1 cellular context compared by ENCODE assay signal in the genomic region with DNA sequence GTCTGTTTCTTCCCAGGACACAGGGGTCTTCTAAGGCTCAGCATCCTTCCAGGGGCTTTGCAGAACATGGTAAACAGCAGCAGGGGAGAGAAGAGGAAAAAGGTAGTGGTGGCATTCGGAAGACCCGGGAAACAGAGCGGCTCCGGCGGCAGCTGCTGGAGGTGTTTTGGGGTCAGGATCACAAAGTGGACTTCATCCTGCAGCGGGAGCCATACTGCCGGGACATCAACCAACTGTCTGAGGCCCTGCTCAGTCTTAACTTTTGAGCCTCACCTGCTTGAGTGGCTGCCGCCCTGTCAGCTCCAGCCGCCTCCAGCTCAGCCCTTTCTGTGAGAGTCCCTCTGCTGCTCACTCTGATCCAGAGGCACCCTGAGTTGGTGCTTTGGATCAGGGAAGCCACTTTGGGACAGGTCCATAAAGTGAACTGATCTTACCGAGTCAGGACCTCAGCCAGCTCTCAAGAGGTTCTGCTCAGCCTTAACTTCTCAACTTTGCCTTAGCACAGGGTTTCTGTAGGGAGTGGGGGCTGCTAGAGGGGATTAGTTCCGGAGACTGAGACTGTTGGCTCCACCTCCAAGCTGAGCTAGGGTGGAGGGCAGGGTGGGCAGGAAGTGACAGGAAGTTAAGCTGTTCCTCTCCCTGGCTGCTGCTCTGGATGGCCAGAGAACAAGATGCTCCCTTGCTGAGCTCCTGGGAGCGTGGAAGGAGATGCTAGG.
TF ChIP-seq lines count a peak whose summit lies in the region.

No MANE protein-coding gene starts in this region.

TF ChIP-seq in SK-N-SH treated with all-trans-retinoic acid at 6 μM for 48 hours, 23 proteins besides CTCF, POLR2A, EP300 and RAD21 (continued from another document):
- TF ChIP-seq, protein P1, sequence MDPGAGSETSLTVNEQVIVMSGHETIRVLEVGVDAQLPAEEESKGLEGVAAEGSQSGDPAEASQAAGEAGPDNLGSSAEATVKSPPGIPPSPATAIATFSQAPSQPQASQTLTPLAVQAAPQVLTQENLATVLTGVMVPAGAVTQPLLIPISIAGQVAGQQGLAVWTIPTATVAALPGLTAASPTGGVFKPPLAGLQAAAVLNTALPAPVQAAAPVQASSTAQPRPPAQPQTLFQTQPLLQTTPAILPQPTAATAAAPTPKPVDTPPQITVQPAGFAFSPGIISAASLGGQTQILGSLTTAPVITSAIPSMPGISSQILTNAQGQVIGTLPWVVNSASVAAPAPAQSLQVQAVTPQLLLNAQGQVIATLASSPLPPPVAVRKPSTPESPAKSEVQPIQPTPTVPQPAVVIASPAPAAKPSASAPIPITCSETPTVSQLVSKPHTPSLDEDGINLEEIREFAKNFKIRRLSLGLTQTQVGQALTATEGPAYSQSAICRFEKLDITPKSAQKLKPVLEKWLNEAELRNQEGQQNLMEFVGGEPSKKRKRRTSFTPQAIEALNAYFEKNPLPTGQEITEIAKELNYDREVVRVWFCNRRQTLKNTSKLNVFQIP (CRISPR knock-in tag; IDR thresholded peaks at IDR 0.05; ENCODE audit: borderline replicate concordance, low read depth) = no peak
- TF ChIP-seq, protein P2, sequence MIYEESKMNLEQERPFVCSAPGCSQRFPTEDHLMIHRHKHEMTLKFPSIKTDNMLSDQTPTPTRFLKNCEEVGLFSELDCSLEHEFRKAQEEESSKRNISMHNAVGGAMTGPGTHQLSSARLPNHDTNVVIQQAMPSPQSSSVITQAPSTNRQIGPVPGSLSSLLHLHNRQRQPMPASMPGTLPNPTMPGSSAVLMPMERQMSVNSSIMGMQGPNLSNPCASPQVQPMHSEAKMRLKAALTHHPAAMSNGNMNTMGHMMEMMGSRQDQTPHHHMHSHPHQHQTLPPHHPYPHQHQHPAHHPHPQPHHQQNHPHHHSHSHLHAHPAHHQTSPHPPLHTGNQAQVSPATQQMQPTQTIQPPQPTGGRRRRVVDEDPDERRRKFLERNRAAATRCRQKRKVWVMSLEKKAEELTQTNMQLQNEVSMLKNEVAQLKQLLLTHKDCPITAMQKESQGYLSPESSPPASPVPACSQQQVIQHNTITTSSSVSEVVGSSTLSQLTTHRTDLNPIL (CRISPR knock-in tag; IDR thresholded peaks at IDR 0.05; ENCODE audit: low read depth) = no peak
- no peak for TF ChIP-seq ISL1 (CRISPR knock-in tag; IDR thresholded peaks at IDR 0.05)
- TF ChIP-seq, protein P3, sequence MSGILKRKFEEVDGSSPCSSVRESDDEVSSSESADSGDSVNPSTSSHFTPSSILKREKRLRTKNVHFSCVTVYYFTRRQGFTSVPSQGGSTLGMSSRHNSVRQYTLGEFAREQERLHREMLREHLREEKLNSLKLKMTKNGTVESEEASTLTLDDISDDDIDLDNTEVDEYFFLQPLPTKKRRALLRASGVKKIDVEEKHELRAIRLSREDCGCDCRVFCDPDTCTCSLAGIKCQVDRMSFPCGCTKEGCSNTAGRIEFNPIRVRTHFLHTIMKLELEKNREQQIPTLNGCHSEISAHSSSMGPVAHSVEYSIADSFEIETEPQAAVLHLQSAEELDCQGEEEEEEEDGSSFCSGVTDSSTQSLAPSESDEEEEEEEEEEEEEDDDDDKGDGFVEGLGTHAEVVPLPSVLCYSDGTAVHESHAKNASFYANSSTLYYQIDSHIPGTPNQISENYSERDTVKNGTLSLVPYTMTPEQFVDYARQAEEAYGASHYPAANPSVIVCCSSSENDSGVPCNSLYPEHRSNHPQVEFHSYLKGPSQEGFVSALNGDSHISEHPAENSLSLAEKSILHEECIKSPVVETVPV (CRISPR knock-in tag; IDR thresholded peaks at IDR 0.05) = no peak
- no peak for TF ChIP-seq OSR1 (CRISPR knock-in tag; IDR thresholded peaks at IDR 0.05)
- no peak for TF ChIP-seq ZC3H10 (CRISPR knock-in tag; IDR thresholded peaks at IDR 0.05)
- TF ChIP-seq ZNF8 (CRISPR knock-in tag; IDR thresholded peaks at IDR 0.05) = no peak
- no peak for TF ChIP-seq GLIS3 (CRISPR knock-in tag; IDR thresholded peaks at IDR 0.05)
- no peak for TF ChIP-seq PPARA (CRISPR knock-in tag; IDR thresholded peaks at IDR 0.05; ENCODE audit: borderline replicate concordance)
- no peak for TF ChIP-seq ARNTL (CRISPR knock-in tag; IDR thresholded peaks at IDR 0.05; ENCODE audit: borderline replicate concordance, low read depth)
- TF ChIP-seq, protein P4, sequence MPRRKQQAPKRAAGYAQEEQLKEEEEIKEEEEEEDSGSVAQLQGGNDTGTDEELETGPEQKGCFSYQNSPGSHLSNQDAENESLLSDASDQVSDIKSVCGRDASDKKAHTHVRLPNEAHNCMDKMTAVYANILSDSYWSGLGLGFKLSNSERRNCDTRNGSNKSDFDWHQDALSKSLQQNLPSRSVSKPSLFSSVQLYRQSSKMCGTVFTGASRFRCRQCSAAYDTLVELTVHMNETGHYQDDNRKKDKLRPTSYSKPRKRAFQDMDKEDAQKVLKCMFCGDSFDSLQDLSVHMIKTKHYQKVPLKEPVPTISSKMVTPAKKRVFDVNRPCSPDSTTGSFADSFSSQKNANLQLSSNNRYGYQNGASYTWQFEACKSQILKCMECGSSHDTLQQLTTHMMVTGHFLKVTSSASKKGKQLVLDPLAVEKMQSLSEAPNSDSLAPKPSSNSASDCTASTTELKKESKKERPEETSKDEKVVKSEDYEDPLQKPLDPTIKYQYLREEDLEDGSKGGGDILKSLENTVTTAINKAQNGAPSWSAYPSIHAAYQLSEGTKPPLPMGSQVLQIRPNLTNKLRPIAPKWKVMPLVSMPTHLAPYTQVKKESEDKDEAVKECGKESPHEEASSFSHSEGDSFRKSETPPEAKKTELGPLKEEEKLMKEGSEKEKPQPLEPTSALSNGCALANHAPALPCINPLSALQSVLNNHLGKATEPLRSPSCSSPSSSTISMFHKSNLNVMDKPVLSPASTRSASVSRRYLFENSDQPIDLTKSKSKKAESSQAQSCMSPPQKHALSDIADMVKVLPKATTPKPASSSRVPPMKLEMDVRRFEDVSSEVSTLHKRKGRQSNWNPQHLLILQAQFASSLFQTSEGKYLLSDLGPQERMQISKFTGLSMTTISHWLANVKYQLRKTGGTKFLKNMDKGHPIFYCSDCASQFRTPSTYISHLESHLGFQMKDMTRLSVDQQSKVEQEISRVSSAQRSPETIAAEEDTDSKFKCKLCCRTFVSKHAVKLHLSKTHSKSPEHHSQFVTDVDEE (CRISPR knock-in tag; IDR thresholded peaks at IDR 0.05) = no peak
- no peak for TF ChIP-seq TOX (CRISPR knock-in tag; IDR thresholded peaks at IDR 0.05; ENCODE audit: borderline replicate concordance)
- no peak for TF ChIP-seq ESRRG (CRISPR knock-in tag; IDR thresholded peaks at IDR 0.05)
- TF ChIP-seq SNAI2 (CRISPR knock-in tag; IDR thresholded peaks at IDR 0.05) = no peak
- no peak for TF ChIP-seq ZNF565 (CRISPR knock-in tag; conservative IDR thresholded peaks at IDR 0.05; ENCODE audit: low read depth)
TF ChIP-seq in SK-N-SH treated with all-trans-retinoic acid at 6 μM for 48 hours: peak in this region for 0.
